9 cellular contexts compared by ENCODE assay signal in the genomic region with DNA sequence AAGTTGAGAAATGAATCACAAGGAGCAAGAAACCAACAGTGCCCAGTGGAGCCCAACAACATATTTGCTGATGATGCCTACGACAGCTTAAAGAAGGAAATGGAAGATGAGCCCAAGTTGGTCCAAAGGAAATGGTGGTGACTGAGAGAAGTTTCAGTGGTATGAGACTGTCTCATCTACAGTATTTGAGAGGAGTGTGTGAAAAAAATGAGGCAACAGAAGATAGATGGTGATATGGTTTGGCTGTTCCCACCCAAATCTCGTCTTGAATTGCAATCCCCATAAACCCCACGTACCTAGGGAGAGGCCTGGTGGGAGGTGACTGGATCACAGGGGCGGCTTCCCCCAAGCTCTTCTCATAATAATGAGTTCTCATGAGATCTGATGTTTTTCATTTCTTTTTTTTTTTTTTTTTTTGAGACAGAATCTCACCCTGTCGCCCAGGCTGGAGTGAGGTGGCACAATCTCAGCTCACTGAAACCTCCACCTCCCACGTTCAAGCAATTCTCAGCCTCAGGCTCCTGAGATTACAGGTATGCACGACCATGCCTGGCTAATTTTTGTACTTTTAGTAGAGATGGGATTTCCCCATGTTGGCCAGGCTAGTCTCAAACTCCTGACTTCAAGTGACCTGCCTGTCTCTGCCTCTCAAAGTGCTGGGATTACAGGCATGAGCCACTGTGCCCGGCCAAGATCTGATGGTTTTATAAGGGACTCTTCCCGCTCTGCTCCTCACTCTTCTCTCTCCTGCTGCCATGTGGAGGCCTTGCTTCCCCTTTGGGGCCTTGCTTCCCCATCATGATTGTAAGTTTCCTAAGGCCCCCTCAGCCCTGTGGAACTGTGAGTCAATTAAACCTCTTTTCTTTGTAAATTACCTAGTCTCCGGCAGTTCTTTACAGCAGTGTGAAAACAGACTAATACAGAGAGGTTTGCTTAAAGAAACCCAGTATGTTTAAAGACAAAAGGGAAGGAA. TPM values are rescaled to one million over a fixed set of nuclear protein-coding genes. Genes with fewer than 3 reads are reported as not detected.
DNase-seq lines count a peak whose midpoint lies in the region; ATAC-seq and TF ChIP-seq lines count a peak whose summit lies in the region.
"Had no signal": no experiment of that assay in that cellular context is flagged by ENCODE, and none has a peak within 500 bp of the region (broad histone marks: within the 10 kb centered on the region; RNA-seq: fewer than 3 reads in every experiment).

No MANE protein-coding gene starts in this region.

- in situ Hi-C loops in mammary epithelial cell (cut with MboI; ENCODE audit: low sequenced_read_pairs in 2 of 2) = no loop called here

- no peak overlapping the region for H2AFZ ChIP-seq in mammary epithelial cell (ENCODE audit: low read depth, low read length)

- H3K27me3 ChIP-seq in mammary epithelial cell (ENCODE audit: insufficient read depth, low read length) = no peaks in the 10 kb centered on the region

- H3K79me2 ChIP-seq in mammary epithelial cell (ENCODE audit: insufficient read depth, low read length) = peaks cover 5% of the 10 kb centered on the region

- no peaks in the 10 kb centered on the region for H3K9me3 ChIP-seq in mammary epithelial cell (replicated peaks; ENCODE audit: insufficient read depth, low read length)

- H3K9ac ChIP-seq in mammary epithelial cell (ENCODE audit: insufficient read depth, low read length) = no peak overlapping the region

- TF ChIP-seq CTCF in mammary epithelial cell (conservative IDR thresholded peaks at IDR 0.05 in 1 of 2, IDR thresholded peaks at IDR 0.05 in 1 of 2; ENCODE audit: extremely low read depth in 1 of 2, insufficient read depth in 1 of 2, low read depth in 1 of 2, low read length in 2 of 2) (no peak), foreskin fibroblast (IDR thresholded peaks at IDR 0.05; ENCODE audit: low read depth, low read length) (no peak)

- dilution Hi-C loops in mammary epithelial cell (cut with HindIII; ENCODE audit: low sequenced_read_pairs) = no loop called here

- peaks cover 12% of the 10 kb centered on the region for H3K36me3 ChIP-seq in mammary epithelial cell (ENCODE audit: insufficient read depth, low read length)

- H3K4me2 ChIP-seq in mammary epithelial cell (ENCODE audit: insufficient read depth, low read depth, low read length) = no peak overlapping the region

- intact Hi-C loops in Right ventricle myocardium inferior (cut with DNase I) (no loop called here), mammary epithelial cell (cut with micrococcal nuclease) (no loop called here)

- no peak overlapping the region for H3K4me3 ChIP-seq in mammary epithelial cell (replicated peaks in 1 of 3; ENCODE audit: insufficient read depth in 1 of 3, low read depth in 2 of 3, low read length in 3 of 3)
- no peak overlapping the region for H3K4me3 ChIP-seq in foreskin fibroblast (ENCODE audit: low read depth in 1 of 2, low read length in 2 of 2)

- H3K27ac ChIP-seq in mammary epithelial cell (ENCODE audit: insufficient read depth, low read depth, low read length) = no peak overlapping the region

- CTCF ChIA-PET in mammary epithelial cell (lab: Charles Lee; ENCODE audit: low non-redundant PET) = no interaction called here

- no TSS peak for BruUV-seq in mammary epithelial cell (replicated peaks; lab: Mats Ljungman, UMichigan)

- peak; percentile 78 for ATAC-seq in GM19035 (IDR thresholded peaks at IDR 0.05; ENCODE audit: unreplicated experiment)
- ATAC-seq in HG02852 (IDR thresholded peaks at IDR 0.05; ENCODE audit: unreplicated experiment) = peak; percentile 81
- no peak for ATAC-seq in Right ventricle myocardium inferior

- no peaks in the 10 kb centered on the region for H3K4me1 ChIP-seq in mammary epithelial cell (ENCODE audit: insufficient read depth, low read length)

- WGBS in mammary epithelial cell (ENCODE audit: low coverage, missing lambda C conversion rate) = 72% methylated on average over 9 of the region's 10 CpGs

- H4K20me1 ChIP-seq in mammary epithelial cell (ENCODE audit: insufficient read depth, low read length) = no peaks in the 10 kb centered on the region

- DNase-seq in activated CD4-positive, alpha-beta T cell treated with anti-CD3 and anti-CD28 coated beads, Interleukin-2, amount 50 U/mL, for 4 hours = peak; percentile 12 to 35
- peak; percentile 41 for DNase-seq in stimulated activated CD4-positive, alpha-beta T cell treated with anti-CD3 and anti-CD28 coated beads, Interleukin-4, amount 100 ng/mL, for 1 hour
- DNase-seq in RKO (ENCODE audit: low spot score) = no peak
- DNase-seq in Right ventricle myocardium inferior (ENCODE audit: missing footprints) = no peak
- DNase-seq in mammary epithelial cell = no peak
- no peak for DNase-seq in foreskin fibroblast

RNA-seq across cellular contexts. Expression of a gene that starts 30.2 kb away (rescaled TPM):
- total RNA-seq in Right ventricle myocardium inferior = not detected
- not detected for total RNA-seq in mammary epithelial cell
- polyA plus RNA-seq in mammary epithelial cell = not detected
- polyA minus RNA-seq in mammary epithelial cell = not detected
- total RNA-seq: skeletal muscle tissue had no signal

RNA-seq across cellular contexts. Expression of a gene that starts 36.2 kb away (rescaled TPM):
- total RNA-seq in Right ventricle myocardium inferior = 8.9 TPM
- 10 to 100 TPM; 50.8 to 65.0 TPM for total RNA-seq in mammary epithelial cell
- polyA plus RNA-seq in mammary epithelial cell = 18.8 TPM
- 65.2 TPM for polyA minus RNA-seq in mammary epithelial cell

RNA-seq across cellular contexts. Expression of a gene that starts 59.4 kb away (rescaled TPM):
- 8.6 TPM for total RNA-seq in Right ventricle myocardium inferior
- total RNA-seq in mammary epithelial cell = 10 to 100 TPM; 15.5 to 17.8 TPM
- 8.9 TPM for polyA plus RNA-seq in mammary epithelial cell
- 4.7 TPM for polyA minus RNA-seq in mammary epithelial cell

Comparison
In these comparisons a context has a peak if more than half of its experiments do, and no peak if none do; other contexts are left out.
1. DNase-seq: peak in activated CD4-positive, alpha-beta T cell treated with anti-CD3 and anti-CD28 coated beads, Interleukin-2, amount 50 U/mL, for 4 hours (2 of 2) and stimulated activated CD4-positive, alpha-beta T cell treated with anti-CD3 and anti-CD28 coated beads, Interleukin-4, amount 100 ng/mL, for 1 hour (single experiment); none in RKO (single experiment), Right ventricle myocardium inferior (single experiment), mammary epithelial cell (single experiment) and foreskin fibroblast (0 of 2).